ENCODE assay signal across 9 cellular contexts in genomic region chr9:130242270-130243014, GRCh38. TPM values are rescaled to one million over a fixed set of nuclear protein-coding genes. Genes with fewer than 3 reads are reported as not detected.
DNase-seq lines count a peak whose midpoint lies in the region; ATAC-seq and TF ChIP-seq lines count a peak whose summit lies in the region.
"Had no signal": no experiment of that assay in that cellular context is flagged by ENCODE, and none has a peak within 500 bp of the region (broad histone marks: within the 10 kb centered on the region; RNA-seq: fewer than 3 reads in every experiment).

No MANE protein-coding gene starts in this region.

- H3K36me3 ChIP-seq in mammary epithelial cell (ENCODE audit: insufficient read depth, low read length) (no peaks in the 10 kb centered on the region), right lobe of liver (no peaks in the 10 kb centered on the region), ovary (no peaks in the 10 kb centered on the region)

- peak; percentile 69 to 84 (median 80) for ATAC-seq in right lobe of liver
- no peak for ATAC-seq in HG02970 (IDR thresholded peaks at IDR 0.05; ENCODE audit: low FRiP score, unreplicated experiment)

- H3K36me3 Mint-ChIP-seq in MCF 10A (ENCODE audit: insufficient read depth, unreplicated experiment) (no peaks in the 10 kb centered on the region), type B pancreatic cell (no peaks in the 10 kb centered on the region)
- no peaks in the 10 kb centered on the region for H3K36me3 Mint-ChIP-seq in activated CD4-positive, alpha-beta memory T cell treated with anti-CD3 and anti-CD28 coated beads, Interleukin-2, amount 10 ng/mL, durations not matched to agents 7 days and 5 days (ENCODE audit: low read depth)

- H4K20me1 ChIP-seq in mammary epithelial cell (ENCODE audit: insufficient read depth, low read length), result no peaks in the 10 kb centered on the region

- in situ Hi-C loops in mammary epithelial cell (cut with MboI; ENCODE audit: low sequenced_read_pairs in 2 of 2), result loop anchor here (25.0 kb wide), 1 partner anchor 355 kb away; no protein-coding TSS in a partner anchor

- CTCF ChIA-PET in MCF 10A (lab: Yijun Ruan, JAX) (interaction anchor here (0.6 to 9.8 kb wide), 23 partner anchors 10 to 1169 kb away, joined by 3 to 62 read pairs (median 4); partner anchors contain the start of gene EXOSC2), mammary epithelial cell (lab: Charles Lee; ENCODE audit: low non-redundant PET) (no interaction called here)
- CTCF ChIA-PET in activated CD4-positive, alpha-beta memory T cell treated with anti-CD3 and anti-CD28 coated beads, Interleukin-2, amount 10 ng/mL, durations not matched to agents 7 days and 5 days (lab: Charles Lee), result interaction anchor here (0.7 to 10.9 kb wide), 8 partner anchors 14 to 656 kb away, joined by 3 to 75 read pairs (median 4); no protein-coding TSS in a partner anchor

- H3K4me1 Mint-ChIP-seq in MCF 10A (ENCODE audit: insufficient read depth, unreplicated experiment) (peaks cover 11% of the 10 kb centered on the region), type B pancreatic cell (ENCODE audit: unreplicated experiment) (peaks cover 15% of the 10 kb centered on the region)
- H3K4me1 Mint-ChIP-seq in activated CD4-positive, alpha-beta memory T cell treated with anti-CD3 and anti-CD28 coated beads, Interleukin-2, amount 10 ng/mL, durations not matched to agents 7 days and 5 days, result peaks cover 42% of the 10 kb centered on the region

- no peak overlapping the region for H3K4me3 ChIP-seq in mammary epithelial cell (replicated peaks in 1 of 3; ENCODE audit: insufficient read depth in 1 of 3, low read depth in 2 of 3, low read length in 3 of 3)
- H3K4me3 ChIP-seq in right lobe of liver, result peak overlapping the region in 2 of 3 donors; percentile 28 to 43
- H3K4me3 ChIP-seq in ovary, result no peak overlapping the region

- BruUV-seq in MCF 10A (replicated peaks; lab: Mats Ljungman, UMichigan), result no TSS peak
- BruUV-seq in mammary epithelial cell (replicated peaks; lab: Mats Ljungman, UMichigan), result no TSS peak

- 71% methylated on average over 8 of the region's 11 CpGs for WGBS in mammary epithelial cell (ENCODE audit: low coverage, missing lambda C conversion rate)
- WGBS in right lobe of liver (ENCODE audit: insufficient coverage, low coverage, low lambda C conversion rate, missing lambda C conversion rate), result 49% methylated on average over 6 of the region's 11 CpGs
- 80 to 85% (median 83%) methylated on average over 11 of the region's 11 CpGs for WGBS in ovary, 3 donors

- intact Hi-C loops in MCF 10A (cut with micrococcal nuclease), result no loop called here
- intact Hi-C loops in mammary epithelial cell (cut with micrococcal nuclease), result loop anchor here (1.0 to 10.0 kb wide), 3 partner anchors 135 to 442 kb away; no protein-coding TSS in a partner anchor
- intact Hi-C loops in right lobe of liver (cut with DNase I), result no loop called here
- intact Hi-C loops in ovary (cut with DNase I), result no loop called here

- TF ChIP-seq POLR2A in right lobe of liver (IDR thresholded peaks at IDR 0.05) (no peak), ovary (IDR thresholded peaks at IDR 0.05) (no peak)

- H2AFZ ChIP-seq in mammary epithelial cell (ENCODE audit: low read depth, low read length), result no peak overlapping the region

- H3K9me3 Mint-ChIP-seq in MCF 10A (ENCODE audit: unreplicated experiment) (no peaks in the 10 kb centered on the region), type B pancreatic cell (no peaks in the 10 kb centered on the region)
- H3K9me3 Mint-ChIP-seq in activated CD4-positive, alpha-beta memory T cell treated with anti-CD3 and anti-CD28 coated beads, Interleukin-2, amount 10 ng/mL, durations not matched to agents 7 days and 5 days, result no peaks in the 10 kb centered on the region

- H3K9me3 ChIP-seq in mammary epithelial cell (replicated peaks; ENCODE audit: insufficient read depth, low read length) (no peaks in the 10 kb centered on the region), right lobe of liver (no peaks in the 10 kb centered on the region), ovary (no peaks in the 10 kb centered on the region)

- no peak overlapping the region for H3K27ac ChIP-seq in mammary epithelial cell (ENCODE audit: insufficient read depth, low read depth, low read length)
- peak overlapping the region; percentile 66 to 95 (median 88) for H3K27ac ChIP-seq in right lobe of liver
- H3K27ac ChIP-seq in ovary, result no peak overlapping the region

- H3K27me3 ChIP-seq in mammary epithelial cell (ENCODE audit: insufficient read depth, low read length) (no peaks in the 10 kb centered on the region), right lobe of liver (no peaks in the 10 kb centered on the region), ovary (no peaks in the 10 kb centered on the region)

- DNase-seq in MCF 10A (ENCODE audit: unreplicated experiment), result no peak
- no peak for DNase-seq in mammary epithelial cell
- DNase-seq in activated CD4-positive, alpha-beta memory T cell treated with anti-CD3 and anti-CD28 coated beads, Interleukin-2, amount 10 ng/mL, durations not matched to agents 7 days and 5 days, result no peak
- DNase-seq in right lobe of liver, result peak; percentile 72 to 92 (median 92)
- no peak for DNase-seq in type B pancreatic cell (ENCODE audit: extremely low spot score, unreplicated experiment)
- no peak for DNase-seq in germinal center (ENCODE audit: low spot score)
- DNase-seq in ovary, result no peak
- DNase-seq: T1000 had no signal

- no peak overlapping the region for H3K4me2 ChIP-seq in mammary epithelial cell (ENCODE audit: insufficient read depth, low read depth, low read length)

- no peak overlapping the region for H3K9ac ChIP-seq in mammary epithelial cell (ENCODE audit: insufficient read depth, low read length)

- dilution Hi-C loops in mammary epithelial cell (cut with HindIII; ENCODE audit: low sequenced_read_pairs), result no loop called here

- no peaks in the 10 kb centered on the region for H3K79me2 ChIP-seq in mammary epithelial cell (ENCODE audit: insufficient read depth, low read length)

- H3K4me1 ChIP-seq in mammary epithelial cell (ENCODE audit: insufficient read depth, low read length), result no peaks in the 10 kb centered on the region
- H3K4me1 ChIP-seq in right lobe of liver, result peaks cover 0 to 26% (median 5%) of the 10 kb centered on the region in 4 donors
- peaks cover 3% of the 10 kb centered on the region for H3K4me1 ChIP-seq in ovary (ENCODE audit: insufficient read depth)

- H3K27ac Mint-ChIP-seq in MCF 10A (ENCODE audit: low read depth, unreplicated experiment), result peak overlapping the region; percentile 84
- H3K27ac Mint-ChIP-seq in activated CD4-positive, alpha-beta memory T cell treated with anti-CD3 and anti-CD28 coated beads, Interleukin-2, amount 10 ng/mL, durations not matched to agents 7 days and 5 days, result peak overlapping the region; percentile 66
- peak overlapping the region; percentile 67 for H3K27ac Mint-ChIP-seq in type B pancreatic cell

- no peak for TF ChIP-seq EP300 in ovary (IDR thresholded peaks at IDR 0.05)

- TF ChIP-seq CTCF in MCF 10A (IDR thresholded peaks at IDR 0.05; ENCODE audit: unreplicated experiment) (no peak), mammary epithelial cell (conservative IDR thresholded peaks at IDR 0.05 in 1 of 2, IDR thresholded peaks at IDR 0.05 in 1 of 2; ENCODE audit: extremely low read depth in 1 of 2, insufficient read depth in 1 of 2, low read depth in 1 of 2, low read length in 2 of 2) (no peak), right lobe of liver (IDR thresholded peaks at IDR 0.05) (no peak), type B pancreatic cell (conservative IDR thresholded peaks at IDR 0.05) (no peak), ovary (IDR thresholded peaks at IDR 0.05) (no peak)

- H3K4me3 Mint-ChIP-seq in MCF 10A (ENCODE audit: unreplicated experiment) (peak overlapping the region; percentile 45), type B pancreatic cell (peak overlapping the region; percentile 67)
- peak overlapping the region; percentile 52 for H3K4me3 Mint-ChIP-seq in activated CD4-positive, alpha-beta memory T cell treated with anti-CD3 and anti-CD28 coated beads, Interleukin-2, amount 10 ng/mL, durations not matched to agents 7 days and 5 days

- POLR2A ChIA-PET in MCF 10A (lab: Yijun Ruan, JAX), result interaction anchor here (0.6 kb wide), 1 partner anchor 134 kb away, joined by 3 read pairs; no protein-coding TSS in a partner anchor
- POLR2A ChIA-PET in activated CD4-positive, alpha-beta memory T cell treated with anti-CD3 and anti-CD28 coated beads, Interleukin-2, amount 10 ng/mL, durations not matched to agents 7 days and 5 days (lab: Charles Lee), result interaction anchor here (0.8 kb wide), 1 partner anchor 135 kb away, joined by 3 read pairs; no protein-coding TSS in a partner anchor

- H3K27me3 Mint-ChIP-seq in MCF 10A (ENCODE audit: insufficient read depth, unreplicated experiment) (no peaks in the 10 kb centered on the region), type B pancreatic cell (no peaks in the 10 kb centered on the region)
- H3K27me3 Mint-ChIP-seq in activated CD4-positive, alpha-beta memory T cell treated with anti-CD3 and anti-CD28 coated beads, Interleukin-2, amount 10 ng/mL, durations not matched to agents 7 days and 5 days, result no peaks in the 10 kb centered on the region

RNA-seq across cellular contexts. Expression of gene HMCN2, which starts 23.1 kb away (rescaled TPM):
- not detected in 2 replicates for total RNA-seq in MCF 10A (2022)
- total RNA-seq in mammary epithelial cell, result under 1 TPM; under 0.01 to 0.14 TPM
- 0.05 TPM for polyA plus RNA-seq in mammary epithelial cell
- not detected for polyA minus RNA-seq in mammary epithelial cell
- not detected for total RNA-seq in activated CD4-positive, alpha-beta memory T cell treated with anti-CD3 and anti-CD28 coated beads, Interleukin-2, amount 10 ng/mL, durations not matched to agents 7 days and 5 days
- total RNA-seq in right lobe of liver, result 1 to 10 TPM in 4 of 6 experiments, under 1 TPM in 2; 0.31 to 2.0 (median 1.1) TPM
- 0.12 and 0.86 TPM in 2 replicates for total RNA-seq in type B pancreatic cell (ENCODE audit: low replicate concordance)
- total RNA-seq in ovary, result 1 to 10 TPM in 3 of 7 donors, under 1 TPM in 4; 0.12 to 4.2 (median 0.96) TPM
- polyA plus RNA-seq in ovary, result 1 to 10 TPM in 1 of 2 donors, under 1 TPM in 1; 0.98 to 1.5 TPM

Comparison
In these comparisons a context has a peak if more than half of its experiments do, and no peak if none do; other contexts are left out.
1. DNase-seq: peak in right lobe of liver (3 of 3); none in MCF 10A (single experiment), mammary epithelial cell (single experiment), activated CD4-positive, alpha-beta memory T cell treated with anti-CD3 and anti-CD28 coated beads, Interleukin-2, amount 10 ng/mL, durations not matched to agents 7 days and 5 days (single experiment), type B pancreatic cell (single experiment), germinal center (single experiment) and ovary (0 of 5).
2. H3K27ac ChIP-seq: peak in right lobe of liver (3 of 3); none in mammary epithelial cell (single experiment) and ovary (0 of 2).
3. H3K4me3 ChIP-seq: peak in right lobe of liver (2 of 3); none in mammary epithelial cell (0 of 3) and ovary (single experiment).
4. Peak in every context shown above with its lines, with median percentiles within 50 percentile points of each other: H3K27ac Mint-ChIP-seq and H3K4me3 Mint-ChIP-seq.